ENCODE assay signal across 8 cellular contexts in genomic region chr13:45393941-45394570, GRCh38. TPM values are rescaled to one million over a fixed set of nuclear protein-coding genes. Genes with fewer than 3 reads are reported as not detected.
DNase-seq lines count a peak whose midpoint lies in the region; ATAC-seq, FAIRE-seq and TF ChIP-seq lines count a peak whose summit lies in the region.

No MANE protein-coding gene starts in this region.

- CTCF ChIA-PET in BJ (lab: Yijun Ruan, JAX), result interaction anchor here (0.5 to 6.8 kb wide), 17 partner anchors 9 to 420 kb away, joined by 3 to 45 read pairs (median 4); partner anchors contain the start of gene SLC25A30

- H3K36me3 ChIP-seq in BJ (ENCODE audit: control insufficient read depth, insufficient read depth, low read length) (peaks cover 4% of the 10 kb centered on the region; the same call in 1 of the 2 replicates), left ventricle myocardium inferior (peaks cover 37% of the 10 kb centered on the region), spleen (peaks cover 0 to 84% (median 33%) of the 10 kb centered on the region in 6 donors)

- TF ChIP-seq CTCF in BJ (IDR thresholded peaks at IDR 0.05; ENCODE audit: insufficient read depth, low read depth, low read length) (peak; percentile 83), left ventricle myocardium inferior (IDR thresholded peaks at IDR 0.05; ENCODE audit: borderline replicate concordance) (peak; percentile 72), spleen (IDR thresholded peaks at IDR 0.05 in 8 of 11, conservative IDR thresholded peaks at IDR 0.05 in 3 of 11) (peak in 7 of 11 experiments; percentile 7 to 58 (median 54))

- no peaks in the 10 kb centered on the region for H3K27me3 Mint-ChIP-seq in activated naive CD8-positive, alpha-beta T cell treated with anti-CD3 and anti-CD28 coated beads for 36 hours

- no peak overlapping the region for H3K4me3 Mint-ChIP-seq in activated naive CD8-positive, alpha-beta T cell treated with anti-CD3 and anti-CD28 coated beads for 36 hours

- peaks cover 60% of the 10 kb centered on the region for H3K4me1 ChIP-seq in left ventricle myocardium inferior
- H3K4me1 ChIP-seq in spleen, result peaks cover 8 to 49% (median 24%) of the 10 kb centered on the region in 6 donors

- no peak for FAIRE-seq in GM12892 (lab: Jason Lieb, UNC)

- DNase-seq in BJ (ENCODE audit: low read depth) (no peak), GM12892 (ENCODE audit: insufficient read length) (peak; percentile 27), NCI-H2227 treated with DMSO at 0.1 percent for 48 hours (lab: John Stamatoyannopoulos, UW) (peak; percentile 15), left ventricle myocardium inferior (no peak), spleen (no peak)
- DNase-seq in activated naive CD8-positive, alpha-beta T cell treated with anti-CD3 and anti-CD28 coated beads for 36 hours, result peak; percentile 18

- peak overlapping the region; percentile 45 for H3K27ac ChIP-seq in left ventricle myocardium inferior (replicated peaks)
- no peak overlapping the region for H3K27ac ChIP-seq in spleen

- H3K9me3 Mint-ChIP-seq in activated naive CD8-positive, alpha-beta T cell treated with anti-CD3 and anti-CD28 coated beads for 36 hours, result peaks cover 2% of the 10 kb centered on the region

- no peak overlapping the region for H3K27ac Mint-ChIP-seq in activated naive CD8-positive, alpha-beta T cell treated with anti-CD3 and anti-CD28 coated beads for 36 hours

- TF ChIP-seq POLR2A in GM12892 (IDR thresholded peaks at IDR 0.05; ENCODE audit: low read depth, low read length), result no peak
- no peak for TF ChIP-seq POLR2A in spleen (IDR thresholded peaks at IDR 0.05)

- peaks cover 26% of the 10 kb centered on the region for H3K36me3 Mint-ChIP-seq in activated naive CD8-positive, alpha-beta T cell treated with anti-CD3 and anti-CD28 coated beads for 36 hours

- H3K27me3 ChIP-seq in BJ (ENCODE audit: control insufficient read depth, insufficient read depth, low read length) (no peaks in the 10 kb centered on the region), left ventricle myocardium inferior (ENCODE audit: low read depth) (no peaks in the 10 kb centered on the region), spleen (replicated peaks in 1 of 7) (no peaks in the 10 kb centered on the region)

- H3K4me3 ChIP-seq in BJ (ENCODE audit: low read depth, low read length) (no peak overlapping the region), left ventricle myocardium inferior (no peak overlapping the region), spleen (no peak overlapping the region)

- no peak for ATAC-seq in HG03439 (IDR thresholded peaks at IDR 0.05; ENCODE audit: unreplicated experiment)
- no peak for ATAC-seq in HG03520 (IDR thresholded peaks at IDR 0.05; ENCODE audit: unreplicated experiment)

- H3K9me3 ChIP-seq in left ventricle myocardium inferior (replicated peaks), result no peaks in the 10 kb centered on the region
- H3K9me3 ChIP-seq in spleen, result no peaks in the 10 kb centered on the region

- peaks cover 45% of the 10 kb centered on the region for H3K4me1 Mint-ChIP-seq in activated naive CD8-positive, alpha-beta T cell treated with anti-CD3 and anti-CD28 coated beads for 36 hours

- POLR2A ChIA-PET in BJ (lab: Charles Lee), result no interaction called here

- WGBS in spleen, 5 donors, result 47 to 51% (median 49%) methylated on average over 4 of the region's 4 CpGs

- intact Hi-C loops in left ventricle myocardium inferior (cut with micrococcal nuclease) (no loop called here), spleen (cut with DNase I; ENCODE audit: low total_unique reads) (no loop called here)

RNA-seq across cellular contexts. Expression of gene SLC25A30, which starts 24.1 kb away (rescaled TPM):
- polyA plus RNA-seq in BJ (2011; rRNA removed) (10.4 and 13.7 TPM in 2 replicates), spleen (10 to 100 TPM in 1 of 3 donors, 1 to 10 TPM in 2; 5.9 to 14.8 (median 6.7) TPM)
- polyA minus RNA-seq in BJ (2011; rRNA and poly(A)+ RNA removed), result 12.4 and 18.7 TPM in 2 replicates
- polyA plus RNA-seq in GM12892 (2012; ENCODE audit: missing spikeins), result 6.4 TPM
- total RNA-seq in activated naive CD8-positive, alpha-beta T cell treated with anti-CD3 and anti-CD28 coated beads for 36 hours, result 10 to 100 TPM; 21.7 to 22.0 TPM
- total RNA-seq in left ventricle myocardium inferior (175 TPM), spleen (10 to 100 TPM; 16.6 to 31.9 (median 23.5) TPM)

RNA-seq across cellular contexts. Expression of gene TPT1, which starts 53.1 kb away (rescaled TPM):
- 2,445 and 5,635 TPM in 2 replicates for polyA plus RNA-seq in BJ (2011; rRNA removed)
- polyA minus RNA-seq in BJ (2011; rRNA and poly(A)+ RNA removed), result 856 and 1,154 TPM in 2 replicates
- 7,184 TPM for polyA plus RNA-seq in GM12892 (2012; ENCODE audit: missing spikeins)
- total RNA-seq in activated naive CD8-positive, alpha-beta T cell treated with anti-CD3 and anti-CD28 coated beads for 36 hours, result 1,000 to 10,000 TPM; 3,217 to 3,223 TPM
- total RNA-seq in left ventricle myocardium inferior, result 4,332 TPM
- total RNA-seq in spleen, result 1,000 to 10,000 TPM; 2,558 to 4,574 (median 2,990) TPM
- over 10,000 TPM in 2 of 3 donors, 1,000 to 10,000 TPM in 1; 9,869 to 10,629 (median 10,206) TPM for polyA plus RNA-seq in spleen

Comparison
In these comparisons a context has a peak if more than half of its experiments do, and no peak if none do; other contexts are left out.
1. DNase-seq: peak in GM12892 (single experiment), NCI-H2227 treated with DMSO at 0.1 percent for 48 hours (single experiment) and activated naive CD8-positive, alpha-beta T cell treated with anti-CD3 and anti-CD28 coated beads for 36 hours (single experiment); none in BJ (single experiment), left ventricle myocardium inferior (single experiment) and spleen (single experiment).
2. Peak in every context shown above with its lines, with median percentiles within 50 percentile points of each other: CTCF ChIP-seq.